Comparison of ENCODE assay signal across 24 cellular contexts in genomic region chr16:21128991-21129390, GRCh38. TPM values are rescaled to one million over a fixed set of nuclear protein-coding genes. Genes with fewer than 3 reads are reported as not detected.
DNase-seq lines count a peak whose midpoint lies in the region; ATAC-seq, FAIRE-seq and TF ChIP-seq lines count a peak whose summit lies in the region.
"Had no signal": no experiment of that assay in that cellular context is flagged by ENCODE, and none has a peak within 500 bp of the region (broad histone marks: within the 10 kb centered on the region; RNA-seq: fewer than 3 reads in every experiment).

No MANE protein-coding gene starts in this region.

- H3K36me3 ChIP-seq in HepG2 (replicated peaks in 1 of 2; ENCODE audit: control insufficient read depth in 1 of 2, insufficient read depth in 2 of 2, low read length in 2 of 2) (no peaks in the 10 kb centered on the region), right lobe of liver (no peaks in the 10 kb centered on the region), endodermal cell (ENCODE audit: control insufficient read depth, insufficient read depth, low read length) (no peaks in the 10 kb centered on the region), trophoblast cell (ENCODE audit: control insufficient read depth in 1 of 2, insufficient read depth in 2 of 2, low read length in 2 of 2) (no peaks in the 10 kb centered on the region)
- H3K36me3 ChIP-seq: BE2C; BLaER1 treated with 17β-estradiol and CSF1 and Interleukin-3, amounts not matched to agents 10 nM and 100 nM; HAP-1 had no signal

- no peaks in the 10 kb centered on the region for H3K27me3 Mint-ChIP-seq in endodermal cell (ENCODE audit: insufficient read depth)
- H3K27me3 Mint-ChIP-seq: CD4-positive, alpha-beta T cell had no signal

- TF ChIP-seq POLR2A in HepG2 (IDR thresholded peaks at IDR 0.05; ENCODE audit: insufficient read depth in 1 of 2, low read depth in 2 of 2, low read length in 2 of 2) (no peak), right lobe of liver (IDR thresholded peaks at IDR 0.05) (no peak)

- no peaks in the 10 kb centered on the region for H4K20me1 ChIP-seq in HepG2 (ENCODE audit: insufficient read depth, low read length)
- H4K20me1 ChIP-seq: BLaER1 treated with 17β-estradiol and CSF1 and Interleukin-3, amounts not matched to agents 10 nM and 100 nM had no signal

- H3K4me1 Mint-ChIP-seq in endodermal cell, result no peaks in the 10 kb centered on the region
- H3K4me1 Mint-ChIP-seq: CD8-positive, alpha-beta memory T cell had no signal

- H3K9ac ChIP-seq in HepG2 (ENCODE audit: insufficient read depth, low read depth, low read length) (no peak overlapping the region), endodermal cell (ENCODE audit: extremely low read depth, low read length, poor library complexity, severe bottlenecking) (no peak overlapping the region), trophoblast cell (ENCODE audit: low read length) (no peak overlapping the region)
- H3K9ac ChIP-seq: BLaER1 treated with 17β-estradiol and CSF1 and Interleukin-3, amounts not matched to agents 10 nM and 100 nM had no signal

- no peak overlapping the region for H3K27ac Mint-ChIP-seq in endodermal cell
- H3K27ac Mint-ChIP-seq: CD4-positive, alpha-beta T cell; CD8-positive, alpha-beta memory T cell; GM23338 had no signal

- no peak overlapping the region for H2BK5ac ChIP-seq in trophoblast cell (ENCODE audit: low read depth, low read length, poor library complexity)

- H3K9me3 Mint-ChIP-seq in endodermal cell, result no peaks in the 10 kb centered on the region
- H3K9me3 Mint-ChIP-seq: CD14-positive monocyte; CD4-positive, alpha-beta T cell; CD8-positive, alpha-beta memory T cell; GM23338 had no signal

- H3K79me2 ChIP-seq in HepG2 (ENCODE audit: insufficient read depth, low read length), result no peaks in the 10 kb centered on the region
- H3K79me2 ChIP-seq in trophoblast cell (ENCODE audit: control insufficient read depth, insufficient read depth, low read length, poor library complexity), result no peaks in the 10 kb centered on the region

- peak overlapping the region; percentile 83 for H3K23ac ChIP-seq in trophoblast cell (ENCODE audit: low read length)

- in situ Hi-C loops in HepG2 (cut with HindIII; ENCODE audit: extremely low pct_ligation_motif_present, low pct_unique_long_range_greater_than_20kb), result no loop called here

- H2AFZ ChIP-seq in HepG2 (ENCODE audit: low read length), result no peak overlapping the region
- H2AFZ ChIP-seq in trophoblast cell (ENCODE audit: insufficient read depth, low read length, poor library complexity), result no peak overlapping the region
- H2AFZ ChIP-seq: GM23338 had no signal

- H2BK12ac ChIP-seq in trophoblast cell (ENCODE audit: low read length), result no peak overlapping the region

- DNase-seq in HepG2 (ENCODE audit: low spot score) (no peak), right lobe of liver (no peak), endodermal cell (peak; percentile 47), trophoblast cell (no peak), D721Med (ENCODE audit: insufficient read length, low spot score) (no peak), NCI-H187 treated with DMSO at 0.1 percent for 48 hours (lab: John Stamatoyannopoulos, UW) (no peak)
- DNase-seq: 8988T; ACHN; AML-193; BE2C; CD4-positive, alpha-beta T cell; CD8-positive, alpha-beta memory T cell; DMS53; DMS79 treated with DMSO at 0.1 percent for 48 hours; GF-D8 had no signal

- H4K12ac ChIP-seq in trophoblast cell (ENCODE audit: low read depth, low read length), result no peak overlapping the region

- H3K9me3 ChIP-seq in HepG2 (ENCODE audit: low read length), result no peaks in the 10 kb centered on the region
- H3K9me3 ChIP-seq in right lobe of liver, result no peaks in the 10 kb centered on the region
- no peaks in the 10 kb centered on the region for H3K9me3 ChIP-seq in endodermal cell (ENCODE audit: control insufficient read depth, low read length)
- peaks cover 1% of the 10 kb centered on the region for H3K9me3 ChIP-seq in trophoblast cell (ENCODE audit: insufficient read depth, low read depth, low read length)
- H3K9me3 ChIP-seq: A549; BE2C; BLaER1 treated with 17β-estradiol and CSF1 and Interleukin-3, amounts not matched to agents 10 nM and 100 nM; HAP-1 had no signal

- no peaks in the 10 kb centered on the region for H3K36me3 Mint-ChIP-seq in endodermal cell (ENCODE audit: low read depth)
- H3K36me3 Mint-ChIP-seq: CD14-positive monocyte; CD8-positive, alpha-beta memory T cell had no signal

- H3K4me2 ChIP-seq in HepG2 (ENCODE audit: low read depth, low read length) (no peak overlapping the region), trophoblast cell (ENCODE audit: low read length) (no peak overlapping the region)
- H3K4me2 ChIP-seq: A549; BLaER1 treated with 17β-estradiol and CSF1 and Interleukin-3, amounts not matched to agents 10 nM and 100 nM; GM23338 had no signal

- H3K4me3 ChIP-seq in HepG2 (replicated peaks in 1 of 3; ENCODE audit: insufficient read depth in 1 of 3, low read depth in 2 of 3, low read length in 3 of 3) (no peak overlapping the region), right lobe of liver (no peak overlapping the region), endodermal cell (ENCODE audit: low read length) (no peak overlapping the region), trophoblast cell (ENCODE audit: low read depth, low read length) (no peak overlapping the region)
- H3K4me3 ChIP-seq: A549; BLaER1 treated with 17β-estradiol and CSF1 and Interleukin-3, amounts not matched to agents 10 nM and 100 nM; GM23338; HAP-1 had no signal

- peak; percentile 49; the same call in 2 of the 3 replicates for ATAC-seq in HepG2
- ATAC-seq in right lobe of liver, result no peak
- ATAC-seq: A549, GM23338 had no signal

- H3K4me3 Mint-ChIP-seq in endodermal cell, result no peak overlapping the region
- H3K4me3 Mint-ChIP-seq: CD14-positive monocyte; CD4-positive, alpha-beta T cell; CD8-positive, alpha-beta memory T cell; GM23338 had no signal

- intact Hi-C loops in HepG2 (cut with micrococcal nuclease; ENCODE audit: unreplicated experiment) (no loop called here), right lobe of liver (cut with DNase I) (no loop called here)

- no peak overlapping the region for H4K91ac ChIP-seq in trophoblast cell (ENCODE audit: low read depth, low read length)

- FAIRE-seq in HepG2 (lab: Jason Lieb, UNC) (no peak), D721Med (lab: Jason Lieb, UNC) (no peak)
- FAIRE-seq: A549, GM12891, GM18507, H54 had no signal

- WGBS in HepG2 (ENCODE audit: low lambda C conversion rate), result 55% methylated on average over 6 of the region's 6 CpGs
- WGBS in right lobe of liver (ENCODE audit: insufficient coverage, low coverage, low lambda C conversion rate, missing lambda C conversion rate), result 73% methylated on average over 5 of the region's 6 CpGs
- WGBS in endodermal cell (ENCODE audit: insufficient coverage in 1 of 2, insufficient read length in 1 of 2), 2 experiments, result 93 to 100% methylated on average over 2 to 6 of the region's 6 CpGs
- no CpG with 5 or more reads among the region's 6 CpGs for WGBS in trophoblast cell (ENCODE audit: extremely low coverage, insufficient coverage, insufficient read length)

- no peak overlapping the region for H3K18ac ChIP-seq in trophoblast cell (ENCODE audit: low read length)

- CTCF ChIA-PET in HepG2 (lab: Yijun Ruan, JAX; ENCODE audit: low intra/inter-chr PET ratio, low total read pairs), result no interaction called here

- H3K4ac ChIP-seq in trophoblast cell (ENCODE audit: low read depth, low read length), result no peak overlapping the region

- peaks cover 2 to 29% of the 10 kb centered on the region in 2 experiments; a peak in 2 of 5 replicates for H3K27me3 ChIP-seq in HepG2 (ENCODE audit: control insufficient read depth in 1 of 2, insufficient read depth in 2 of 2, low read length in 2 of 2)
- H3K27me3 ChIP-seq in right lobe of liver, result no peaks in the 10 kb centered on the region
- no peaks in the 10 kb centered on the region for H3K27me3 ChIP-seq in endodermal cell (ENCODE audit: control insufficient read depth, insufficient read depth, low read length, poor library complexity, severe bottlenecking)
- H3K27me3 ChIP-seq in trophoblast cell (ENCODE audit: insufficient read depth, low read length), result peaks cover 2% of the 10 kb centered on the region
- H3K27me3 ChIP-seq: BLaER1 treated with 17β-estradiol and CSF1 and Interleukin-3, amounts not matched to agents 10 nM and 100 nM had no signal

- H2AK5ac ChIP-seq in trophoblast cell (ENCODE audit: low read length), result no peak overlapping the region

- H3K14ac ChIP-seq in trophoblast cell (ENCODE audit: low read length), result no peak overlapping the region

- TF ChIP-seq EP300 in HepG2 (IDR thresholded peaks at IDR 0.05; ENCODE audit: low read depth in 2 of 2, low read length in 2 of 2), result no peak
- no peak for TF ChIP-seq EP300 in HepG2 (CRISPR knock-in tag; IDR thresholded peaks at IDR 0.05; ENCODE audit: borderline replicate concordance)

- no peak for TF ChIP-seq RAD21 in HepG2 (CRISPR knock-in tag; IDR thresholded peaks at IDR 0.05)

- H2BK120ac ChIP-seq in trophoblast cell (ENCODE audit: insufficient read depth, low read length, poor library complexity), result no peak overlapping the region

- TF ChIP-seq CTCF in HepG2 (CRISPR knock-in tag; IDR thresholded peaks at IDR 0.05), result no peak
- TF ChIP-seq CTCF in right lobe of liver (IDR thresholded peaks at IDR 0.05), result no peak
- no peak for TF ChIP-seq CTCF in endodermal cell (conservative IDR thresholded peaks at IDR 0.05)
- no peak for TF ChIP-seq CTCF in D721Med (IDR thresholded peaks at IDR 0.05; ENCODE audit: insufficient read depth, missing control alignments)

- H3K4me1 ChIP-seq in HepG2 (ENCODE audit: insufficient read depth, low read length) (no peaks in the 10 kb centered on the region), right lobe of liver (no peaks in the 10 kb centered on the region), endodermal cell (ENCODE audit: control insufficient read depth, insufficient read depth, low read length) (no peaks in the 10 kb centered on the region), trophoblast cell (ENCODE audit: control insufficient read depth in 1 of 2, insufficient read depth in 2 of 2, low read length in 2 of 2) (no peaks in the 10 kb centered on the region)
- H3K4me1 ChIP-seq: A549, BE2C, HAP-1 had no signal

- no peak overlapping the region for H4K8ac ChIP-seq in trophoblast cell (ENCODE audit: low read depth, low read length)

- no TSS peak for BruUV-seq in HepG2 (replicated peaks; lab: Mats Ljungman, UMichigan)

- H3K79me1 ChIP-seq in trophoblast cell (ENCODE audit: low read length), result no peaks in the 10 kb centered on the region

- no peak overlapping the region for H3K27ac ChIP-seq in HepG2 (ENCODE audit: extremely low read length, insufficient read depth, low read length)
- H3K27ac ChIP-seq in right lobe of liver, result no peak overlapping the region
- H3K27ac ChIP-seq in endodermal cell (ENCODE audit: low read depth, low read length), result no peak overlapping the region
- H3K27ac ChIP-seq in trophoblast cell (ENCODE audit: low read depth, low read length), result no peak overlapping the region
- H3K27ac ChIP-seq: A549; BLaER1 treated with 17β-estradiol and CSF1 and Interleukin-3, amounts not matched to agents 10 nM and 100 nM had no signal

- POLR2A ChIA-PET in HepG2 (lab: Yijun Ruan, JAX), result no interaction called here

RNA-seq across cellular contexts. Expression of gene DNAH3, which starts 21.7 kb away (rescaled TPM):
- total RNA-seq in HepG2 (2016; rRNA removed; fragmentation: Illumina TruSeq; extraction: Trizol), result 0.07 and 0.34 TPM in 2 replicates
- not detected in 2 replicates for total RNA-seq in HepG2 (2016; cell fraction: cytosol; rRNA removed; fragmentation: Illumina TruSeq; extraction: Trizol; ENCODE audit: low read depth)
- total RNA-seq in HepG2 (2016; cell fraction: insoluble cytoplasmic fraction; rRNA removed; fragmentation: Illumina TruSeq; extraction: Trizol), result 0.04 and 0.10 TPM in 2 replicates
- 0.22 and 0.41 TPM in 2 replicates for total RNA-seq in HepG2 (2016; cell fraction: membrane; rRNA removed; fragmentation: Illumina TruSeq; extraction: Trizol)
- total RNA-seq in HepG2 (2016; cell fraction: nucleus; rRNA removed; fragmentation: Illumina TruSeq; extraction: Trizol), result 0.16 and 0.22 TPM in 2 replicates
- polyA plus RNA-seq in HepG2 (2011; rRNA removed), result 0.08 TPM in 2 replicates
- polyA plus RNA-seq in HepG2 (2011; cell fraction: cytosol; rRNA removed), result 0.03 and 0.16 TPM in 2 replicates
- 0.19 and 0.23 TPM in 2 replicates for polyA plus RNA-seq in HepG2 (2011; cell fraction: nucleus; rRNA removed)
- polyA plus RNA-seq in HepG2 (2012), result 0.28 and 0.55 TPM in 2 replicates
- polyA plus RNA-seq in HepG2 (2016; cell fraction: cytosol; fragmentation: Illumina TruSeq; extraction: Trizol; ENCODE audit: low read depth), result 0.12 TPM in 2 replicates
- polyA plus RNA-seq in HepG2 (2016; cell fraction: insoluble cytoplasmic fraction; fragmentation: Illumina TruSeq; extraction: Trizol; ENCODE audit: low read depth), result 0.04 and 0.12 TPM in 2 replicates
- polyA plus RNA-seq in HepG2 (2016; cell fraction: membrane; fragmentation: Illumina TruSeq; extraction: Trizol; ENCODE audit: low read depth), result 0.31 TPM in 1 of 2 replicates, not detected in the other
- polyA plus RNA-seq in HepG2 (2016; cell fraction: nucleus; fragmentation: Illumina TruSeq; extraction: Trizol; ENCODE audit: insufficient read depth, low read depth), result 0.23 TPM in 1 of 2 replicates, not detected in the other
- polyA minus RNA-seq in HepG2 (2011; rRNA and poly(A)+ RNA removed; ENCODE audit: low replicate concordance), result 0.10 and 0.21 TPM in 2 replicates
- polyA minus RNA-seq in HepG2 (2011; cell fraction: cytosol; rRNA and poly(A)+ RNA removed), result not detected in 2 replicates
- under 0.01 TPM in 1 of 2 replicates, not detected in the other for polyA minus RNA-seq in HepG2 (2011; cell fraction: nucleus; rRNA and poly(A)+ RNA removed)
- total RNA-seq in right lobe of liver, result not detected
- under 1 TPM; 0.40 to 0.82 TPM for total RNA-seq in endodermal cell
- polyA plus RNA-seq in endodermal cell (2013, experiment 1 of 2), result 0.11 TPM
- 0.29 TPM for polyA plus RNA-seq in endodermal cell (2013, experiment 2 of 2)
- polyA plus RNA-seq in trophoblast cell (2013), result 0.04 and 0.07 TPM in 2 replicates
- total RNA-seq: CD4-positive, alpha-beta T cell; CD8-positive, alpha-beta memory T cell; G401 had no signal
- polyA plus RNA-seq: CD14-positive monocyte; CD8-positive, alpha-beta memory T cell had no signal

RNA-seq across cellular contexts. Expression of gene LDAF1, which starts 29.5 kb away (rescaled TPM):
- total RNA-seq in HepG2 (2016; rRNA removed; fragmentation: Illumina TruSeq; extraction: Trizol) (6.3 and 8.3 TPM in 2 replicates), right lobe of liver (1 to 10 TPM; 1.5 to 3.1 (median 2.1) TPM), endodermal cell (10 to 100 TPM; 16.5 to 28.8 TPM)
- 5.1 and 6.2 TPM in 2 replicates for total RNA-seq in HepG2 (2016; cell fraction: cytosol; rRNA removed; fragmentation: Illumina TruSeq; extraction: Trizol; ENCODE audit: low read depth)
- 6.8 and 8.4 TPM in 2 replicates for total RNA-seq in HepG2 (2016; cell fraction: insoluble cytoplasmic fraction; rRNA removed; fragmentation: Illumina TruSeq; extraction: Trizol)
- 13.3 and 13.4 TPM in 2 replicates for total RNA-seq in HepG2 (2016; cell fraction: membrane; rRNA removed; fragmentation: Illumina TruSeq; extraction: Trizol)
- total RNA-seq in HepG2 (2016; cell fraction: nucleus; rRNA removed; fragmentation: Illumina TruSeq; extraction: Trizol), result 6.2 and 6.7 TPM in 2 replicates
- 7.5 and 8.8 TPM in 2 replicates for polyA plus RNA-seq in HepG2 (2011; rRNA removed)
- polyA plus RNA-seq in HepG2 (2011; cell fraction: cytosol; rRNA removed), result 9.4 and 12.9 TPM in 2 replicates
- polyA plus RNA-seq in HepG2 (2011; cell fraction: nucleus; rRNA removed), result 3.2 and 3.7 TPM in 2 replicates
- polyA plus RNA-seq in HepG2 (2012), result 5.9 and 7.9 TPM in 2 replicates
- polyA plus RNA-seq in HepG2 (2016; cell fraction: cytosol; fragmentation: Illumina TruSeq; extraction: Trizol; ENCODE audit: low read depth), result 4.6 and 5.6 TPM in 2 replicates
- polyA plus RNA-seq in HepG2 (2016; cell fraction: insoluble cytoplasmic fraction; fragmentation: Illumina TruSeq; extraction: Trizol; ENCODE audit: low read depth), result 6.6 and 7.2 TPM in 2 replicates
- polyA plus RNA-seq in HepG2 (2016; cell fraction: membrane; fragmentation: Illumina TruSeq; extraction: Trizol; ENCODE audit: low read depth), result 8.1 and 9.5 TPM in 2 replicates
- polyA plus RNA-seq in HepG2 (2016; cell fraction: nucleus; fragmentation: Illumina TruSeq; extraction: Trizol; ENCODE audit: insufficient read depth, low read depth), result 7.7 and 8.6 TPM in 2 replicates
- polyA minus RNA-seq in HepG2 (2011; rRNA and poly(A)+ RNA removed; ENCODE audit: low replicate concordance), result 14.0 and 19.1 TPM in 2 replicates
- 5.4 and 6.3 TPM in 2 replicates for polyA minus RNA-seq in HepG2 (2011; cell fraction: cytosol; rRNA and poly(A)+ RNA removed)
- polyA minus RNA-seq in HepG2 (2011; cell fraction: nucleus; rRNA and poly(A)+ RNA removed), result 2.6 and 3.9 TPM in 2 replicates
- 32.2 TPM for polyA plus RNA-seq in endodermal cell (2013, experiment 1 of 2)
- polyA plus RNA-seq in endodermal cell (2013, experiment 2 of 2), result 26.5 TPM
- polyA plus RNA-seq in trophoblast cell (2013), result 11.4 and 12.0 TPM in 2 replicates
